In genomic region chr22:30433227-30433626, GRCh38 we compare ENCODE assay signal across 26 cellular contexts. TPM values are rescaled to one million over a fixed set of nuclear protein-coding genes. Genes with fewer than 3 reads are reported as not detected.
"Had no signal": no experiment of that assay in that cellular context is flagged by ENCODE, and none has a peak within 500 bp of the region (broad histone marks: within the 10 kb centered on the region; RNA-seq: fewer than 3 reads in every experiment).

No MANE protein-coding gene starts in this region.

- H3K4me1 ChIP-seq: right atrium auricular region, tibial artery, upper lobe of left lung, uterus had no signal

- DNase-seq: cortex of kidney; dorsolateral prefrontal cortex; effector CD8-positive, alpha-beta T cell; foreskin melanocyte; head of caudate nucleus; left colon; left ventricle myocardium superior; mesenchymal stem cell; midbrain; naive B cell; stimulated activated CD4-positive, alpha-beta T cell treated with anti-CD3 and anti-CD28 coated beads, Interleukin-2, amount 100 ng/mL, for 48 hours; stimulated activated naive CD4-positive, alpha-beta T cell treated with Interleukin-2 at 50 U/mL for 16 hours; tibial artery; upper lobe of left lung; uterus had no signal

- H3K36me3 ChIP-seq: neutrophil, right atrium auricular region, tibial artery, uterus had no signal

- ATAC-seq: left colon, left ventricle myocardium superior had no signal

- H3K27ac ChIP-seq: dorsolateral prefrontal cortex, hepatocyte, neutrophil, right atrium auricular region, tibial artery, upper lobe of left lung, uterus had no signal

- FAIRE-seq: small intestine had no signal

- H3K4me3 Mint-ChIP-seq: naive B cell had no signal

- H3K27me3 ChIP-seq: dorsolateral prefrontal cortex, hepatocyte, right atrium auricular region, tibial artery, upper lobe of left lung, uterus had no signal

- H3K9me3 ChIP-seq: right atrium auricular region, tibial artery, upper lobe of left lung, uterus had no signal

- H3K4me3 ChIP-seq: dorsolateral prefrontal cortex, hepatocyte, lung, right atrium auricular region, tibial artery, upper lobe of left lung, uterus had no signal

RNA-seq across cellular contexts. Expression of gene SEC14L3, which starts 38.6 kb away (rescaled TPM):
- total RNA-seq: hepatocyte, kidney epithelial cell, left colon, left ventricle myocardium superior, osteoblast, posterior vena cava, right atrium auricular region, temporal lobe, uterus had no signal
- polyA plus RNA-seq: esophagus, hepatocyte, neural cell, small intestine had no signal
